ENCODE assay signal across 8 cellular contexts in genomic region chr5:96285823-96286222, GRCh38.
"Had no signal": no experiment of that assay in that cellular context is flagged by ENCODE, and none has a peak within 500 bp of the region (broad histone marks: within the 10 kb centered on the region; RNA-seq: fewer than 3 reads in every experiment).

No MANE protein-coding gene starts in this region.

- ATAC-seq: HCT116, K562 had no signal

- H3K9me3 Mint-ChIP-seq: H9, HFFc6 had no signal

- H3K27ac Mint-ChIP-seq: H9, HFFc6 had no signal

- DNase-seq: GOT3, H9, HFFc6, IMR-90, KG1 had no signal

- H3K4me3 Mint-ChIP-seq: H9, HFFc6 had no signal

- H3K4me3 ChIP-seq: K562 had no signal

- H3K27ac ChIP-seq: HL-60 had no signal
